ENCODE assay signal across 18 cellular contexts in the genomic region with DNA sequence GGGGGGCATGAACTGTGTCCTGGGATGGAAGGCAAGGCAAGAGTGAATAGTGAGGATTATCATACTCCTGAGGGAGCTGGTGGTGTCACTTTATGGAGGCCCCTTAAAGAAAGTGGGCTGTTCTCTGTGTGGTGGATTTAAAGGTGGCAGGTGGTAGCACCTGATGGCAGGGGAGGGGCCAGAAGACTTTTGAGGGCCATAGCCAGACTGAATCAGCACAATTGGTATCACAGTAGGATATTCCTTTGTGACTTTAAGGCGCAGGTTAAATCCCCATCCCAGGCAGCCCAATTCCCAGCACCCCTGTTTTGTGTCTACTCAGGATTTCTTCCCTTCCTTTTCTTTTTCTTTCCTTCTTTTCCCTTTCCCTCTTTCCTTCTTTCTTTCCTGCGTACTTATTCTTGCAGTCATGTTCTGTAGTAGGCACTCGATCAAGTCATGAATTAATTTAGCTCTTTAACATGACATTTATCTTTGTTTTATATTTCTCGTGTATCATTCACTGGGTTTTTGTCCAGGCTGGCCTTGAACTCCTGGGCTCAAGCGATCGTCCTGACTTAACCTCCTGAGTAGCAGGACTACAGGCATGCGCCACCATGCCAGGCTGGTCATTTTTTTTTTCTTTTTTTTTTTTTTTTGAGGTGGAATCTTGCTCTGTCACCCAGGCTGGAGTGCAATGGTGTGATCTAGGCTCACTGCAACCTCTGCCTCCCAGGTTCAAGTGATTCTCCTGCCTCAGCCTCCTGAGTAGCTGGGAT. TPM values are rescaled to one million over a fixed set of nuclear protein-coding genes. Genes with fewer than 3 reads are reported as not detected.
A peak's percentile ranks its signal among the peaks of the same experiment; 100 is the strongest.
DNase-seq lines count a peak whose midpoint lies in the region; ATAC-seq and TF ChIP-seq lines count a peak whose summit lies in the region.
"Had no signal": no experiment of that assay in that cellular context is flagged by ENCODE, and none has a peak within 500 bp of the region (broad histone marks: within the 10 kb centered on the region; RNA-seq: fewer than 3 reads in every experiment).

No MANE protein-coding gene starts in this region.

- H3K9me2 ChIP-seq in GM23338 (ENCODE audit: insufficient read depth) = no peaks in the 10 kb centered on the region

- H3K36me3 ChIP-seq in GM23338 (ENCODE audit: insufficient read depth) = peaks cover 4% of the 10 kb centered on the region; the same call in 1 of the 2 replicates
- H3K36me3 ChIP-seq in HEK293 (ENCODE audit: control insufficient read depth in 2 of 2, insufficient read depth in 1 of 2, low read length in 2 of 2) = peaks cover 26 to 34% of the 10 kb centered on the region in 2 experiments; a peak in 2 of 3 replicates
- H3K36me3 ChIP-seq in adrenal gland (replicated peaks in 1 of 2) = peaks cover 0 to 25% of the 10 kb centered on the region in 2 donors

- POLR2A ChIA-PET in HEK293 (lab: Yijun Ruan, JAX) = no interaction called here

- H3K4me3 ChIP-seq in GM23338 (no peak overlapping the region), HEK293 (ENCODE audit: low read depth, low read length) (no peak overlapping the region), adrenal gland (no peak overlapping the region)
- H3K4me3 ChIP-seq: A549, GM23248 had no signal

- CTCF ChIA-PET in HEK293 (lab: Yijun Ruan, JAX) = interaction anchor here (0.6 to 1.1 kb wide), 2 partner anchors 9 kb away, joined by 4 to 7 read pairs; no protein-coding TSS in a partner anchor

- H3K79me2 ChIP-seq in GM23338 (replicated peaks; ENCODE audit: insufficient read depth) = no peaks in the 10 kb centered on the region

- H3K27me3 ChIP-seq in GM23338 (ENCODE audit: insufficient read depth) (no peaks in the 10 kb centered on the region), adrenal gland (no peaks in the 10 kb centered on the region)
- H3K27me3 ChIP-seq: BE2C had no signal

- TF ChIP-seq POLR2A in adrenal gland (IDR thresholded peaks at IDR 0.05) = no peak

- peaks cover 6% of the 10 kb centered on the region for H3K27me3 Mint-ChIP-seq in GM23338 (ENCODE audit: insufficient read depth, low read depth, poor library complexity)
- H3K27me3 Mint-ChIP-seq in neural crest cell (ENCODE audit: low read depth) = no peaks in the 10 kb centered on the region
- H3K27me3 Mint-ChIP-seq: CD8-positive, alpha-beta memory T cell had no signal

- no peak overlapping the region for H3K4me2 ChIP-seq in GM23338
- H3K4me2 ChIP-seq: A549 had no signal

- intact Hi-C loops in adrenal gland (cut with DNase I) = no loop called here

- WGBS in adrenal gland, 4 donors = 49 to 64% (median 54%) methylated on average over 7 of the region's 7 CpGs

- no peaks in the 10 kb centered on the region; the same call in 1 of the 2 replicates for H4K20me1 ChIP-seq in GM23338 (replicated peaks; ENCODE audit: insufficient read depth)

- peaks cover 9% of the 10 kb centered on the region; the same call in 2 of the 3 replicates for H3K4me1 Mint-ChIP-seq in GM23338
- H3K4me1 Mint-ChIP-seq in neural crest cell = no peaks in the 10 kb centered on the region

- ATAC-seq in GM23338 (peak; percentile 53; the same call in 2 of the 3 replicates), GM21360 (IDR thresholded peaks at IDR 0.05; ENCODE audit: unreplicated experiment) (no peak), GM21381 (IDR thresholded peaks at IDR 0.05; ENCODE audit: unreplicated experiment) (no peak), GM18858 (IDR thresholded peaks at IDR 0.05; ENCODE audit: unreplicated experiment) (no peak)
- ATAC-seq: A549 had no signal

- H3K4me1 ChIP-seq in GM23338 (ENCODE audit: insufficient read depth) = no peaks in the 10 kb centered on the region
- no peaks in the 10 kb centered on the region for H3K4me1 ChIP-seq in HEK293 (ENCODE audit: control insufficient read depth, insufficient read depth, low read length)
- peaks cover 3 to 6% of the 10 kb centered on the region in 2 donors for H3K4me1 ChIP-seq in adrenal gland (replicated peaks in 1 of 2)
- H3K4me1 ChIP-seq: A549, BE2C, Caco-2 had no signal

- DNase-seq in GM23338 (ENCODE audit: low spot score) (no peak), adrenal gland (peak in 6 of 7 donors; percentile 42 to 80 (median 77)), neural crest cell (ENCODE audit: low read depth, low spot score) (no peak)
- no peak for DNase-seq in activated effector memory CD4-positive, alpha-beta T cell treated with Interleukin-2 at 50 U/mL for 16 hours
- DNase-seq: BE2C; Caco-2; CD8-positive, alpha-beta memory T cell; DND-41; GDM1; GM23248; HCEC 1CT; KG1 had no signal

- H3K9me3 ChIP-seq in HEK293 (ENCODE audit: control insufficient read depth, insufficient read depth, low read depth, low read length) = no peaks in the 10 kb centered on the region
- H3K9me3 ChIP-seq in adrenal gland (replicated peaks in 1 of 3) = no peaks in the 10 kb centered on the region
- H3K9me3 ChIP-seq: A549, BE2C, Caco-2 had no signal

- H3K36me3 Mint-ChIP-seq in GM23338 (ENCODE audit: low read depth) (peaks cover 8% of the 10 kb centered on the region; the same call in 2 of the 3 replicates), neural crest cell (ENCODE audit: low read depth) (peaks cover 15% of the 10 kb centered on the region)

- no peak overlapping the region for H3K4me3 Mint-ChIP-seq in GM23338
- no peak overlapping the region for H3K4me3 Mint-ChIP-seq in neural crest cell
- H3K4me3 Mint-ChIP-seq: CD8-positive, alpha-beta memory T cell had no signal

- H2AFZ ChIP-seq in GM23338 = no peak overlapping the region
- H2AFZ ChIP-seq: GM23248 had no signal

- H3K9me3 Mint-ChIP-seq in GM23338 = no peaks in the 10 kb centered on the region
- peaks cover 4% of the 10 kb centered on the region for H3K9me3 Mint-ChIP-seq in neural crest cell
- H3K9me3 Mint-ChIP-seq: CD8-positive, alpha-beta memory T cell had no signal

- H3F3A ChIP-seq in GM23338 (replicated peaks; ENCODE audit: low read depth) = no peaks in the 10 kb centered on the region

- H3K27ac ChIP-seq in GM23338 (ENCODE audit: low read depth) (no peak overlapping the region), HEK293 (ENCODE audit: extremely low read depth, low read depth, low read length) (no peak overlapping the region), adrenal gland (peak overlapping the region; percentile 3 to 55 (median 38))
- H3K27ac ChIP-seq: A549, C4-2B, GM23248 had no signal

- H3K27ac Mint-ChIP-seq in GM23338 = no peak overlapping the region; the same call in 1 of the 2 replicates
- H3K27ac Mint-ChIP-seq in neural crest cell (ENCODE audit: unreplicated experiment) = peak overlapping the region; percentile 17

- TF ChIP-seq CTCF in GM23338 (conservative IDR thresholded peaks at IDR 0.05; ENCODE audit: low read depth in 2 of 2) (no peak), HEK293 (tag by site-specific recombination; IDR thresholded peaks at IDR 0.05) (no peak), adrenal gland (IDR thresholded peaks at IDR 0.05) (no peak), neural crest cell (conservative IDR thresholded peaks at IDR 0.05) (no peak)

TF ChIP-seq in GM23338, 12 proteins besides CTCF, POLR2A, EP300 and RAD21 (continues in another document):
- TF ChIP-seq ETS1 (IDR thresholded peaks at IDR 0.05) (no peak), ZNF331 (CRISPR knock-in tag; IDR thresholded peaks at IDR 0.05; ENCODE audit: low read depth) (no peak), POLR2AphosphoS5 (IDR thresholded peaks at IDR 0.05; ENCODE audit: low read depth) (no peak)

TF ChIP-seq in HEK293, 187 proteins besides CTCF, POLR2A, EP300 and RAD21:
- TF ChIP-seq ZNF366 (tag by site-specific recombination; conservative IDR thresholded peaks at IDR 0.05) = peak; percentile 41; the same call in 1 of the 2 replicates
- no peak for TF ChIP-seq ZSCAN5A (tag by site-specific recombination; IDR thresholded peaks at IDR 0.05)

RNA-seq across cellular contexts. Expression of gene PCBD2, which starts 11.0 kb away (rescaled TPM):
- total RNA-seq in GM23338 (2014; rRNA removed; shearing (Covaris generic)) = 8.3 and 8.7 TPM in 2 replicates
- polyA plus RNA-seq in GM23338 (2016; fragmentation: Nextera tagmentation; extraction: Ambion mirVana) = 16.0 and 18.8 TPM in 2 replicates
- total RNA-seq in adrenal gland = 10 to 100 TPM in 6 of 8 donors, 1 to 10 TPM in 2; 7.1 to 19.5 (median 14.8) TPM
- polyA plus RNA-seq in adrenal gland = 10 to 100 TPM in 1 of 3 donors, 1 to 10 TPM in 2; 3.9 to 13.1 (median 6.6) TPM
- total RNA-seq in neural crest cell = 11.8 and 12.1 TPM in 2 replicates

RNA-seq across cellular contexts. Expression of gene TXNDC15, which starts 19.8 kb away (rescaled TPM):
- 24.4 and 30.7 TPM in 2 replicates for total RNA-seq in GM23338 (2014; rRNA removed; shearing (Covaris generic))
- polyA plus RNA-seq in GM23338 (2016; fragmentation: Nextera tagmentation; extraction: Ambion mirVana) (26.5 and 28.5 TPM in 2 replicates), adrenal gland (100 to 1,000 TPM in 1 of 3 donors, 10 to 100 TPM in 2; 56.4 to 195 (median 82.7) TPM)
- total RNA-seq in adrenal gland (100 to 1,000 TPM in 4 of 8 donors, 10 to 100 TPM in 4; 62.2 to 267 (median 101) TPM), neural crest cell (40.6 and 47.0 TPM in 2 replicates)

RNA-seq across cellular contexts. Expression of gene C5orf24, which starts 48.2 kb away (rescaled TPM):
- total RNA-seq in GM23338 (2014; rRNA removed; shearing (Covaris generic)) = 19.0 and 21.1 TPM in 2 replicates
- polyA plus RNA-seq in GM23338 (2016; fragmentation: Nextera tagmentation; extraction: Ambion mirVana) = 14.2 and 14.6 TPM in 2 replicates
- 10 to 100 TPM; 28.1 to 68.2 (median 42.4) TPM for total RNA-seq in adrenal gland
- polyA plus RNA-seq in adrenal gland = 10 to 100 TPM; 13.5 to 57.0 (median 16.0) TPM
- 57.4 and 61.9 TPM in 2 replicates for total RNA-seq in neural crest cell

Comparison
In these comparisons a context has a peak if more than half of its experiments do, and no peak if none do; other contexts are left out.
1. DNase-seq: peak in adrenal gland (6 of 7); none in GM23338 (single experiment), neural crest cell (single experiment) and activated effector memory CD4-positive, alpha-beta T cell treated with Interleukin-2 at 50 U/mL for 16 hours (single experiment).
2. H3K27ac ChIP-seq: peak in adrenal gland (5 of 5); none in GM23338 (single experiment) and HEK293 (single experiment).